23 cellular contexts compared by ENCODE assay signal in the genomic region with DNA sequence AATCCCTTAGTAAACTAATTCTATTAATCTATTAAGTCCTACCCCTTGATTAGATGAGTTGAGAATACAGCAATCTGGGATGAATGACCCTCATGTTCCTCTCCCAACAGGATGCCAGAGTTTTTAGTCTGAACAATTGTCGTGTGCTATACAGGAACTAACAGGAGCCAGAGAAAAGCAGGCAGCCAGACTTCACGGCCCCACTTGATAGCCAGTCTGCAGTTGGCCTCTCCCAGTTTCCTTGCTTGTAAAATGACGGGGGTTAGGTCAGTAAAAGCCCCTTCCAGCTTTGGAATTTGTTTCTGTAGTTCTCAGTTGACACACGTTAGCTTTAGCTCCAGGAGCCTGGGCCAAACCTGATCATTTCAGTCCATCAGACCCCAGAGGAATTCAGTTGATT.
"Had no signal": no experiment of that assay in that cellular context is flagged by ENCODE, and none has a peak within 500 bp of the region (broad histone marks: within the 10 kb centered on the region; RNA-seq: fewer than 3 reads in every experiment).

No MANE protein-coding gene starts in this region.

- H3K4me3 ChIP-seq: heart left ventricle, hepatocyte, lung, mucosa of descending colon, sigmoid colon, spleen, tibial nerve, uterus had no signal

- H3K9me3 ChIP-seq: heart left ventricle, mucosa of descending colon, sigmoid colon, spleen, tibial nerve, uterus had no signal

- H3K4me2 ChIP-seq: hepatocyte had no signal

- H3K27me3 ChIP-seq: heart left ventricle, hepatocyte, sigmoid colon, spleen, tibial nerve, uterus had no signal

- H3K36me3 ChIP-seq: spleen, tibial nerve, uterus had no signal

- H3K4me1 ChIP-seq: parathyroid adenoma, sigmoid colon, tibial nerve, uterus had no signal

- ATAC-seq: left colon; mucosa of descending colon; naive thymus-derived CD4-positive, alpha-beta T cell; natural killer cell treated with Interleukin-12 subunit alpha and Interleukin-12 subunit beta and Interleukin-15 and Interleukin-18, amount 100 ng/mL, for 72 hours; stimulated activated effector memory CD8-positive, alpha-beta T cell treated with anti-CD3 and anti-CD28 coated beads, Interleukin-12 subunit alpha, Interleukin-12 subunit beta, amount 100 ng/mL, for 72 hours; stimulated activated naive CD8-positive, alpha-beta T cell treated with anti-CD3 and anti-CD28 coated beads, Interleukin-15, amount 100 ng/mL, for 72 hours had no signal

- DNase-seq: glutamatergic neuron; left colon; mesendoderm; midbrain; mucosa of descending colon; naive thymus-derived CD4-positive, alpha-beta T cell; nucleus accumbens; right cardiac atrium; sigmoid colon; small intestine; spleen; stimulated activated CD4-positive, alpha-beta T cell treated with anti-CD3 and anti-CD28 coated beads, Interleukin-4, amount 100 ng/mL, for 24 hours; stimulated activated naive CD4-positive, alpha-beta T cell treated with Interleukin-2 at 50 U/mL for 16 hours; stimulated activated naive CD8-positive, alpha-beta T cell treated with anti-CD3 and anti-CD28 coated beads, Interleukin-15, amount 100 ng/mL, for 72 hours; substantia nigra; uterus had no signal

- H3K9ac ChIP-seq: parathyroid adenoma had no signal

- H3K27ac ChIP-seq: hepatocyte, parathyroid adenoma, sigmoid colon, spleen, tibial nerve, uterus had no signal

- H2AFZ ChIP-seq: hepatocyte, parathyroid adenoma had no signal
